13 cellular contexts compared by ENCODE assay signal in genomic region chr9:83236029-83236696, GRCh38.
A peak's percentile ranks its signal among the peaks of the same experiment; 100 is the strongest.
DNase-seq lines count a peak whose midpoint lies in the region; ATAC-seq and TF ChIP-seq lines count a peak whose summit lies in the region.
"Had no signal": no experiment of that assay in that cellular context is flagged by ENCODE, and none has a peak within 500 bp of the region (broad histone marks: within the 10 kb centered on the region; RNA-seq: fewer than 3 reads in every experiment).

No MANE protein-coding gene starts in this region.

- no peaks in the 10 kb centered on the region for H3K79me1 ChIP-seq in mesendoderm (ENCODE audit: low read length)

- ATAC-seq in GM23338: no peak
- no peak for ATAC-seq in CD8-positive, alpha-beta T cell

- H2AK5ac ChIP-seq in mesendoderm (ENCODE audit: low read length): no peak overlapping the region

- H3K27me3 ChIP-seq in GM23338 (ENCODE audit: insufficient read depth): no peaks in the 10 kb centered on the region
- no peaks in the 10 kb centered on the region for H3K27me3 ChIP-seq in HUES48 (ENCODE audit: control insufficient read depth, insufficient read depth, low read length)
- no peaks in the 10 kb centered on the region for H3K27me3 ChIP-seq in mesendoderm (ENCODE audit: insufficient read depth, low read length, poor library complexity)
- no peaks in the 10 kb centered on the region for H3K27me3 ChIP-seq in CD8-positive, alpha-beta T cell (ENCODE audit: insufficient read depth, low read length)
- H3K27me3 ChIP-seq in MG63: no peaks in the 10 kb centered on the region

- DNase-seq in GM23338 (ENCODE audit: low spot score) (no peak), mesendoderm (no peak), NCI-H446 treated with DMSO at 0.1 percent for 48 hours (lab: John Stamatoyannopoulos, UW) (no peak), MG63 (no peak)
- DNase-seq in CD8-positive, alpha-beta T cell: no peak
- DNase-seq: AML-193; Calu3; CD4-positive, alpha-beta memory T cell; GOT3 had no signal

- no peak for TF ChIP-seq CTCF in GM23338 (conservative IDR thresholded peaks at IDR 0.05; ENCODE audit: low read depth in 2 of 2)
- TF ChIP-seq CTCF in CD8-positive, alpha-beta T cell (IDR thresholded peaks at IDR 0.05): no peak

- H3K9me3 ChIP-seq in HUES48 (ENCODE audit: control insufficient read depth, insufficient read depth, low read length) (no peaks in the 10 kb centered on the region), MG63 (no peaks in the 10 kb centered on the region)
- H3K9me3 ChIP-seq in CD8-positive, alpha-beta T cell (ENCODE audit: low read length): no peaks in the 10 kb centered on the region
- H3K9me3 ChIP-seq: HAP-1 had no signal

- H3K27ac ChIP-seq in GM23338 (ENCODE audit: low read depth): no peak overlapping the region
- peak overlapping the region; percentile 50 for H3K27ac ChIP-seq in HUES48 (ENCODE audit: low read depth, low read length)
- no peak overlapping the region for H3K27ac ChIP-seq in mesendoderm (ENCODE audit: low read depth, low read length)
- H3K27ac ChIP-seq in CD8-positive, alpha-beta T cell (ENCODE audit: low read depth, low read length): no peak overlapping the region
- H3K27ac ChIP-seq: C4-2B, KMS-11 had no signal

- no peaks in the 10 kb centered on the region for H3K9me2 ChIP-seq in GM23338 (ENCODE audit: insufficient read depth)

- no peak overlapping the region for H3K4ac ChIP-seq in mesendoderm (ENCODE audit: low read depth, low read length)

- peaks cover 5% of the 10 kb centered on the region for H3K27me3 Mint-ChIP-seq in GM23338 (ENCODE audit: insufficient read depth, low read depth, poor library complexity)
- H3K27me3 Mint-ChIP-seq in CD8-positive, alpha-beta T cell (ENCODE audit: low read depth): peaks cover 2% of the 10 kb centered on the region
- H3K27me3 Mint-ChIP-seq: CD4-positive, alpha-beta memory T cell had no signal

- H3K27ac Mint-ChIP-seq in GM23338: no peak overlapping the region
- no peak overlapping the region for H3K27ac Mint-ChIP-seq in CD8-positive, alpha-beta T cell
- H3K27ac Mint-ChIP-seq: CD4-positive, alpha-beta memory T cell had no signal

- H3K4me3 ChIP-seq in GM23338 (no peak overlapping the region), HUES48 (ENCODE audit: low read depth, low read length) (no peak overlapping the region), mesendoderm (ENCODE audit: low read length) (no peak overlapping the region), MG63 (no peak overlapping the region)
- no peak overlapping the region for H3K4me3 ChIP-seq in CD8-positive, alpha-beta T cell (ENCODE audit: low read depth, low read length)
- H3K4me3 ChIP-seq: HAP-1 had no signal

- H2BK120ac ChIP-seq in mesendoderm (ENCODE audit: low read depth, low read length): no peak overlapping the region

- no peaks in the 10 kb centered on the region for H3K9me3 Mint-ChIP-seq in GM23338
- H3K9me3 Mint-ChIP-seq in CD8-positive, alpha-beta T cell: no peaks in the 10 kb centered on the region
- H3K9me3 Mint-ChIP-seq: CD4-positive, alpha-beta memory T cell had no signal

- no peak overlapping the region for H3K4me3 Mint-ChIP-seq in GM23338
- no peak overlapping the region for H3K4me3 Mint-ChIP-seq in CD8-positive, alpha-beta T cell
- H3K4me3 Mint-ChIP-seq: CD4-positive, alpha-beta memory T cell had no signal

- no peak overlapping the region for H4K5ac ChIP-seq in mesendoderm (ENCODE audit: low read length)

- peaks cover 24% of the 10 kb centered on the region for H3K4me1 Mint-ChIP-seq in GM23338
- no peaks in the 10 kb centered on the region for H3K4me1 Mint-ChIP-seq in CD8-positive, alpha-beta T cell (ENCODE audit: low read depth)
- H3K4me1 Mint-ChIP-seq: CD4-positive, alpha-beta memory T cell had no signal

- no peak overlapping the region for H2BK15ac ChIP-seq in mesendoderm (replicated peaks; ENCODE audit: low read depth)

- no peak overlapping the region for H2BK5ac ChIP-seq in mesendoderm (ENCODE audit: low read length)

- no peaks in the 10 kb centered on the region for H3F3A ChIP-seq in GM23338 (replicated peaks; ENCODE audit: low read depth)

- no peak overlapping the region for H3K23ac ChIP-seq in mesendoderm (ENCODE audit: low read length)

- H3K36me3 ChIP-seq in GM23338 (ENCODE audit: insufficient read depth): no peaks in the 10 kb centered on the region
- no peaks in the 10 kb centered on the region for H3K36me3 ChIP-seq in HUES48 (ENCODE audit: control insufficient read depth, insufficient read depth, low read length)
- no peaks in the 10 kb centered on the region for H3K36me3 ChIP-seq in mesendoderm (ENCODE audit: control insufficient read depth, insufficient read depth, low read length)
- no peaks in the 10 kb centered on the region for H3K36me3 ChIP-seq in CD8-positive, alpha-beta T cell (ENCODE audit: insufficient read depth, low read length)
- H3K36me3 ChIP-seq in MG63: no peaks in the 10 kb centered on the region
- H3K36me3 ChIP-seq: HAP-1 had no signal

- no peak overlapping the region for H3K9ac ChIP-seq in HUES48 (ENCODE audit: low read depth, low read length)
- H3K9ac ChIP-seq in mesendoderm (ENCODE audit: low read length): no peak overlapping the region
- H3K9ac ChIP-seq: KMS-11 had no signal

- H3K4me1 ChIP-seq in GM23338 (ENCODE audit: insufficient read depth): peaks cover 20% of the 10 kb centered on the region
- peaks cover 24% of the 10 kb centered on the region for H3K4me1 ChIP-seq in HUES48 (ENCODE audit: control insufficient read depth, insufficient read depth, low read length)
- no peaks in the 10 kb centered on the region for H3K4me1 ChIP-seq in mesendoderm (ENCODE audit: control insufficient read depth, low read depth, low read length)
- no peaks in the 10 kb centered on the region for H3K4me1 ChIP-seq in CD8-positive, alpha-beta T cell (ENCODE audit: insufficient read depth, low read length)
- H3K4me1 ChIP-seq: HAP-1 had no signal

- H3K79me2 ChIP-seq in GM23338 (replicated peaks; ENCODE audit: insufficient read depth) (no peaks in the 10 kb centered on the region), mesendoderm (ENCODE audit: control insufficient read depth, insufficient read depth, low read length) (no peaks in the 10 kb centered on the region)

- intact Hi-C loops in CD8-positive, alpha-beta T cell (cut with DNase I, micrococcal nuclease): no loop called here

- peak overlapping the region; percentile 39 for H4K8ac ChIP-seq in mesendoderm (ENCODE audit: low read depth, low read length)

- H3K18ac ChIP-seq in mesendoderm (ENCODE audit: low read length): no peak overlapping the region

- no peak overlapping the region for H2AFZ ChIP-seq in GM23338

- no peak overlapping the region for H3K56ac ChIP-seq in mesendoderm (ENCODE audit: low read length)

- H3K4me2 ChIP-seq in GM23338: 0 out of 2 replicates have a peak overlapping the region, but pooled peaks have one; percentile 12
- H3K4me2 ChIP-seq in mesendoderm (ENCODE audit: low read length): no peak overlapping the region
- H3K4me2 ChIP-seq: KMS-11 had no signal

- POLR2A ChIA-PET in CD8-positive, alpha-beta T cell (lab: Charles Lee): no interaction called here

- CTCF ChIA-PET in CD8-positive, alpha-beta T cell (lab: Charles Lee): no interaction called here

- H4K20me1 ChIP-seq in GM23338 (replicated peaks; ENCODE audit: insufficient read depth): no peaks in the 10 kb centered on the region

- H3K36me3 Mint-ChIP-seq in GM23338 (ENCODE audit: low read depth): no peaks in the 10 kb centered on the region; the same call in 2 of the 3 replicates
- no peaks in the 10 kb centered on the region for H3K36me3 Mint-ChIP-seq in CD8-positive, alpha-beta T cell
- H3K36me3 Mint-ChIP-seq: CD4-positive, alpha-beta memory T cell had no signal

- WGBS in mesendoderm (ENCODE audit: extremely low coverage, insufficient coverage, low lambda C conversion rate): 100% methylated on average over 2 of the region's 4 CpGs

TF ChIP-seq in GM23338, 12 proteins besides CTCF, POLR2A, EP300 and RAD21 (continues in another document):
- TF ChIP-seq POLR2AphosphoS5 (IDR thresholded peaks at IDR 0.05; ENCODE audit: low read depth) (no peak), JUNB (IDR thresholded peaks at IDR 0.05; ENCODE audit: unreplicated experiment) (no peak)
